31 cellular contexts compared by ENCODE assay signal in the genomic region with DNA sequence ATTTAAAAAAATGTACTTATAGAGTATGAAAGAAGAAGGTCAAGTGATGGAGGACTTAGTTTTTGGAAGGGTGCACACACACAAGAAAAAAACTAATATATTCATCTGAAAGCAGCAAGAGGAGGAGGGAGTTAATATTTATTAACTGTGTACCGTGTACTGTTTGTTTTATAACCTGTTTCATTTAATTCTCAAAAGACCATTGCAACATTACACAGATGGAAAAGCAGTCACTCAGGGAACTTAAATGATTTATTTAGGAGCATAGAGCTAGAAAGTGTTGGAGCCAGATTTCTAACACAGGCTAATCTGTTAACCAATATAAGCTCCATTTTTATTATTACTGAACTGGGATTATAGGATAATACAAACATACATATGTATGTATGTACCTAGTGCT.
"Had no signal": no experiment of that assay in that cellular context is flagged by ENCODE, and none has a peak within 500 bp of the region (broad histone marks: within the 10 kb centered on the region; RNA-seq: fewer than 3 reads in every experiment).

No MANE protein-coding gene starts in this region.

- H3K4me1 Mint-ChIP-seq: mesothelial cell of epicardium, neural progenitor cell had no signal

- FAIRE-seq: kidney, urothelium cell line had no signal

- DNase-seq: hippocampal formation; kidney; left colon; left lung; mesendoderm; naive B cell; natural killer cell; nephron progenitor cell; occipital lobe; posterior cingulate gyrus; retina; right cardiac atrium; stimulated activated CD4-positive, alpha-beta T cell treated with anti-CD3 and anti-CD28 coated beads, Interleukin-12 subunit alpha, Interleukin-12 subunit beta, amount 100 ng/mL, for 4 hours; stimulated activated CD4-positive, alpha-beta T cell treated with anti-CD3 and anti-CD28 coated beads, Interleukin-15, amount 100 ng/mL, for 24 hours; stimulated activated CD4-positive, alpha-beta T cell treated with anti-CD3 and anti-CD28 coated beads, Interleukin-2, amount 100 ng/mL, for 24 hours; stimulated activated CD4-positive, alpha-beta T cell treated with anti-CD3 and anti-CD28 coated beads, Interleukin-4, amount 100 ng/mL, for 1 hour; stimulated activated naive B cell treated with anti-CD40 and anti-IgM and Interleukin-4, amounts not matched to agents 10 μg/mL and 1 μg/mL and 100 μg/mL, for 72 hours; stimulated activated naive CD8-positive, alpha-beta T cell treated with anti-CD3 and anti-CD28 coated beads, Interleukin-15, Interleukin-2, amounts not matched to agents 100 U/mL and 50 U/mL, for 24 hours; stomach; tibial artery; upper lobe of right lung had no signal

- H3K27me3 ChIP-seq: left lung, neural progenitor cell, neutrophil, stomach, suprapubic skin, tibial artery, upper lobe of right lung had no signal

- H3K36me3 ChIP-seq: prostate gland had no signal

- H3K27me3 Mint-ChIP-seq: naive B cell; stimulated activated naive B cell treated with anti-CD40 and anti-IgM and Interleukin-4, amounts not matched to agents 10 μg/mL and 1 μg/mL and 100 μg/mL, for 72 hours had no signal

- H3K4me1 ChIP-seq: left lung, neural progenitor cell, prostate gland, suprapubic skin, upper lobe of right lung had no signal

- H3K27ac Mint-ChIP-seq: mesothelial cell of epicardium; neural progenitor cell; stimulated activated naive B cell treated with anti-CD40 and anti-IgM and Interleukin-4, amounts not matched to agents 10 μg/mL and 1 μg/mL and 100 μg/mL, for 72 hours had no signal

- H3K4me3 Mint-ChIP-seq: mesothelial cell of epicardium; naive B cell; natural killer cell; nephron progenitor cell; neural progenitor cell; stimulated activated naive B cell treated with anti-CD40 and anti-IgM and Interleukin-4, amounts not matched to agents 10 μg/mL and 1 μg/mL and 100 μg/mL, for 72 hours had no signal

- H3K9me3 ChIP-seq: neutrophil, prostate gland, suprapubic skin, upper lobe of right lung had no signal

- ATAC-seq: left colon; left lung; natural killer cell; right cardiac atrium; sciatic nerve; stimulated activated naive B cell treated with anti-CD40 and anti-IgM and Interleukin-4, amounts not matched to agents 10 μg/mL and 1 μg/mL and 100 μg/mL, for 72 hours; stimulated activated naive CD8-positive, alpha-beta T cell treated with anti-CD3 and anti-CD28 coated beads, Interleukin-15, Interleukin-2, amounts not matched to agents 100 U/mL and 50 U/mL, for 24 hours; upper lobe of right lung had no signal

- H3K4me3 ChIP-seq: left lung, lung, neural progenitor cell, prostate gland, skin epidermis, stomach, suprapubic skin, thoracic aorta, tibial artery, upper lobe of right lung had no signal

- H3K27ac ChIP-seq: left lung, neural progenitor cell, neutrophil, skin epidermis, stomach, suprapubic skin, thoracic aorta, tibial artery, upper lobe of right lung had no signal
